Comparison of ENCODE assay signal across 11 cellular contexts in genomic region chr14:104931771-104932675, GRCh38. TPM values are rescaled to one million over a fixed set of nuclear protein-coding genes. Genes with fewer than 3 reads are reported as not detected.
DNase-seq lines count a peak whose midpoint lies in the region; ATAC-seq and TF ChIP-seq lines count a peak whose summit lies in the region.
"Had no signal": no experiment of that assay in that cellular context is flagged by ENCODE, and none has a peak within 500 bp of the region (broad histone marks: within the 10 kb centered on the region; RNA-seq: fewer than 3 reads in every experiment).

No MANE protein-coding gene starts in this region.

- intact Hi-C loops in gastrocnemius medialis (cut with DNase I; ENCODE audit: low total_unique reads): no loop called here

- H3K9me3 ChIP-seq in ES-I3 (ENCODE audit: control insufficient read depth, insufficient read depth, low read length): no peaks in the 10 kb centered on the region
- H3K9me3 ChIP-seq in WERI-Rb-1 (ENCODE audit: severe bottlenecking): no peaks in the 10 kb centered on the region
- no peaks in the 10 kb centered on the region for H3K9me3 ChIP-seq in gastrocnemius medialis
- no peaks in the 10 kb centered on the region for H3K9me3 ChIP-seq in effector memory CD4-positive, alpha-beta T cell (ENCODE audit: control insufficient read depth, low read length)

- in situ Hi-C loops in gastrocnemius medialis (cut with MboI; ENCODE audit: low sequenced_read_pairs in 4 of 4): no loop called here

- DNase-seq in WERI-Rb-1 (no peak), iPS-NIHi7 (ENCODE audit: extremely low spot score) (peak; percentile 28), gastrocnemius medialis (no peak), NCI-H82 (lab: John Stamatoyannopoulos, UW) (no peak)
- DNase-seq in effector memory CD4-positive, alpha-beta T cell: no peak
- DNase-seq: GF-D8, KG1, NCI-H774 had no signal

- ATAC-seq in gastrocnemius medialis: no peak
- ATAC-seq in GM19467 (IDR thresholded peaks at IDR 0.05; ENCODE audit: unreplicated experiment): no peak
- no peak for ATAC-seq in GM18873 (IDR thresholded peaks at IDR 0.05; ENCODE audit: low FRiP score, unreplicated experiment)

- no peaks in the 10 kb centered on the region for H3K36me3 ChIP-seq in ES-I3 (ENCODE audit: insufficient read depth, low read length)
- no peaks in the 10 kb centered on the region for H3K36me3 ChIP-seq in WERI-Rb-1
- no peaks in the 10 kb centered on the region for H3K36me3 ChIP-seq in gastrocnemius medialis
- H3K36me3 ChIP-seq in effector memory CD4-positive, alpha-beta T cell (ENCODE audit: control insufficient read depth, insufficient read depth, low read length): no peaks in the 10 kb centered on the region

- peak overlapping the region; percentile 62; the same call in 1 of the 2 replicates for H3K9ac ChIP-seq in ES-I3 (ENCODE audit: low read depth, low read length)

- TF ChIP-seq POLR2A in gastrocnemius medialis (IDR thresholded peaks at IDR 0.05): no peak

- H3K4me3 ChIP-seq in WERI-Rb-1 (ENCODE audit: low read depth, low read length): no peak overlapping the region
- peak overlapping the region; percentile 57 to 81 (median 63) for H3K4me3 ChIP-seq in gastrocnemius medialis
- H3K4me3 ChIP-seq in effector memory CD4-positive, alpha-beta T cell (ENCODE audit: insufficient read depth, low read depth, low read length, poor library complexity, severe bottlenecking): no peak overlapping the region

- H3K27me3 ChIP-seq in WERI-Rb-1 (ENCODE audit: insufficient read depth, low read depth, severe bottlenecking) (no peaks in the 10 kb centered on the region), gastrocnemius medialis (peaks cover 0 to 21% (median 4%) of the 10 kb centered on the region in 3 donors)
- H3K27me3 ChIP-seq in effector memory CD4-positive, alpha-beta T cell (replicated peaks; ENCODE audit: control insufficient read depth, insufficient read depth, low read length, poor library complexity, severe bottlenecking): peaks cover 9% of the 10 kb centered on the region

- no peak for TF ChIP-seq CTCF in WERI-Rb-1 (IDR thresholded peaks at IDR 0.05; ENCODE audit: low read depth, low read length)
- no peak for TF ChIP-seq CTCF in gastrocnemius medialis (IDR thresholded peaks at IDR 0.05 in 4 of 5, conservative IDR thresholded peaks at IDR 0.05 in 1 of 5)

- no peaks in the 10 kb centered on the region; the same call in 1 of the 2 replicates for H3K4me1 ChIP-seq in ES-I3 (ENCODE audit: insufficient read depth, low read length)
- peaks cover 0 to 7% of the 10 kb centered on the region in 2 donors for H3K4me1 ChIP-seq in gastrocnemius medialis
- H3K4me1 ChIP-seq in effector memory CD4-positive, alpha-beta T cell (ENCODE audit: control insufficient read depth, insufficient read depth, low read length, poor library complexity, severe bottlenecking): peaks cover 9% of the 10 kb centered on the region

- H3K27ac ChIP-seq in WERI-Rb-1: peak overlapping the region; percentile 38; the same call in 1 of the 2 replicates
- no peak overlapping the region for H3K27ac ChIP-seq in gastrocnemius medialis
- H3K27ac ChIP-seq in effector memory CD4-positive, alpha-beta T cell (ENCODE audit: insufficient read depth, low read length, poor library complexity, severe bottlenecking): no peak overlapping the region

RNA-seq across cellular contexts. Expression of gene PLD4, which starts 7.3 kb away (rescaled TPM):
- total RNA-seq in gastrocnemius medialis: not detected

RNA-seq across cellular contexts. Expression of gene AHNAK2, which starts 46.2 kb away (rescaled TPM):
- total RNA-seq in gastrocnemius medialis: 1 to 10 TPM; 2.0 to 8.6 (median 3.4) TPM

RNA-seq across cellular contexts. Expression of gene CLBA1, which starts 53.6 kb away (rescaled TPM):
- total RNA-seq in gastrocnemius medialis: 1 to 10 TPM in 3 of 4 donors, under 1 TPM in 1; 0.71 to 4.0 (median 3.3) TPM

Comparison
In these comparisons a context has a peak if more than half of its experiments do, and no peak if none do; other contexts are left out.
1. H3K4me3 ChIP-seq: peak in gastrocnemius medialis (4 of 4); none in WERI-Rb-1 (single experiment) and effector memory CD4-positive, alpha-beta T cell (single experiment).